1 cellular context compared by ENCODE assay signal in the genomic region with DNA sequence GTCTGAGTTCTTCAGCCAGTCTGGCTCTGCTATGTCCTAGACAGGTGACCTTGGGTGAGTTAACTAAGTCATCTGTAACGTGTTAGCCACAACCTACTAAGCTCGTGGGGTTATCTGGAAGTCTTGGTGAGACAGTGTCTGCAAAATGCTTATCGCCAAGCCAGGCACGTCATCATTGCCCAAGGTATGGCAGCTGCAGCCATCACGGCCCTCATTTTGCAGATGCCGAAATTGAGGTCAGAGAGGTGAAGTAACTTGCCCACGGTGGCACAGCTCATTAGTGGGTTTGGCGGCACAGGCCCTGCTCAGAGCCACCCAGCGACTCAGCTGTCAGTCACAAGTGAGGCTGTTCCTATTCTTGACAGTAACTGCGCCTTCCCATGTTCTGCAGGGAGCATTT.
TF ChIP-seq lines count a peak whose summit lies in the region.

No MANE protein-coding gene starts in this region.

TF ChIP-seq in K562, 482 proteins besides CTCF, POLR2A, EP300 and RAD21 (continued from another document and continues in another):
- TF ChIP-seq, protein P1, sequence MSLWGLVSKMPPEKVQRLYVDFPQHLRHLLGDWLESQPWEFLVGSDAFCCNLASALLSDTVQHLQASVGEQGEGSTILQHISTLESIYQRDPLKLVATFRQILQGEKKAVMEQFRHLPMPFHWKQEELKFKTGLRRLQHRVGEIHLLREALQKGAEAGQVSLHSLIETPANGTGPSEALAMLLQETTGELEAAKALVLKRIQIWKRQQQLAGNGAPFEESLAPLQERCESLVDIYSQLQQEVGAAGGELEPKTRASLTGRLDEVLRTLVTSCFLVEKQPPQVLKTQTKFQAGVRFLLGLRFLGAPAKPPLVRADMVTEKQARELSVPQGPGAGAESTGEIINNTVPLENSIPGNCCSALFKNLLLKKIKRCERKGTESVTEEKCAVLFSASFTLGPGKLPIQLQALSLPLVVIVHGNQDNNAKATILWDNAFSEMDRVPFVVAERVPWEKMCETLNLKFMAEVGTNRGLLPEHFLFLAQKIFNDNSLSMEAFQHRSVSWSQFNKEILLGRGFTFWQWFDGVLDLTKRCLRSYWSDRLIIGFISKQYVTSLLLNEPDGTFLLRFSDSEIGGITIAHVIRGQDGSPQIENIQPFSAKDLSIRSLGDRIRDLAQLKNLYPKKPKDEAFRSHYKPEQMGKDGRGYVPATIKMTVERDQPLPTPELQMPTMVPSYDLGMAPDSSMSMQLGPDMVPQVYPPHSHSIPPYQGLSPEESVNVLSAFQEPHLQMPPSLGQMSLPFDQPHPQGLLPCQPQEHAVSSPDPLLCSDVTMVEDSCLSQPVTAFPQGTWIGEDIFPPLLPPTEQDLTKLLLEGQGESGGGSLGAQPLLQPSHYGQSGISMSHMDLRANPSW (CRISPR knock-in tag; IDR thresholded peaks at IDR 0.05): no peak
- no peak for TF ChIP-seq SMAD2 (IDR thresholded peaks at IDR 0.05; ENCODE audit: low read depth, low read length)
- TF ChIP-seq, protein P2, sequence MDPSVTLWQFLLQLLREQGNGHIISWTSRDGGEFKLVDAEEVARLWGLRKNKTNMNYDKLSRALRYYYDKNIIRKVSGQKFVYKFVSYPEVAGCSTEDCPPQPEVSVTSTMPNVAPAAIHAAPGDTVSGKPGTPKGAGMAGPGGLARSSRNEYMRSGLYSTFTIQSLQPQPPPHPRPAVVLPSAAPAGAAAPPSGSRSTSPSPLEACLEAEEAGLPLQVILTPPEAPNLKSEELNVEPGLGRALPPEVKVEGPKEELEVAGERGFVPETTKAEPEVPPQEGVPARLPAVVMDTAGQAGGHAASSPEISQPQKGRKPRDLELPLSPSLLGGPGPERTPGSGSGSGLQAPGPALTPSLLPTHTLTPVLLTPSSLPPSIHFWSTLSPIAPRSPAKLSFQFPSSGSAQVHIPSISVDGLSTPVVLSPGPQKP (CRISPR knock-in tag; IDR thresholded peaks at IDR 0.05): no peak
- TF ChIP-seq, protein P3, sequence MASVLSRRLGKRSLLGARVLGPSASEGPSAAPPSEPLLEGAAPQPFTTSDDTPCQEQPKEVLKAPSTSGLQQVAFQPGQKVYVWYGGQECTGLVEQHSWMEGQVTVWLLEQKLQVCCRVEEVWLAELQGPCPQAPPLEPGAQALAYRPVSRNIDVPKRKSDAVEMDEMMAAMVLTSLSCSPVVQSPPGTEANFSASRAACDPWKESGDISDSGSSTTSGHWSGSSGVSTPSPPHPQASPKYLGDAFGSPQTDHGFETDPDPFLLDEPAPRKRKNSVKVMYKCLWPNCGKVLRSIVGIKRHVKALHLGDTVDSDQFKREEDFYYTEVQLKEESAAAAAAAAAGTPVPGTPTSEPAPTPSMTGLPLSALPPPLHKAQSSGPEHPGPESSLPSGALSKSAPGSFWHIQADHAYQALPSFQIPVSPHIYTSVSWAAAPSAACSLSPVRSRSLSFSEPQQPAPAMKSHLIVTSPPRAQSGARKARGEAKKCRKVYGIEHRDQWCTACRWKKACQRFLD (CRISPR knock-in tag; IDR thresholded peaks at IDR 0.05): no peak
- no peak for TF ChIP-seq HSF4 (CRISPR knock-in tag; IDR thresholded peaks at IDR 0.05; ENCODE audit: borderline replicate concordance)
- TF ChIP-seq, protein P4, sequence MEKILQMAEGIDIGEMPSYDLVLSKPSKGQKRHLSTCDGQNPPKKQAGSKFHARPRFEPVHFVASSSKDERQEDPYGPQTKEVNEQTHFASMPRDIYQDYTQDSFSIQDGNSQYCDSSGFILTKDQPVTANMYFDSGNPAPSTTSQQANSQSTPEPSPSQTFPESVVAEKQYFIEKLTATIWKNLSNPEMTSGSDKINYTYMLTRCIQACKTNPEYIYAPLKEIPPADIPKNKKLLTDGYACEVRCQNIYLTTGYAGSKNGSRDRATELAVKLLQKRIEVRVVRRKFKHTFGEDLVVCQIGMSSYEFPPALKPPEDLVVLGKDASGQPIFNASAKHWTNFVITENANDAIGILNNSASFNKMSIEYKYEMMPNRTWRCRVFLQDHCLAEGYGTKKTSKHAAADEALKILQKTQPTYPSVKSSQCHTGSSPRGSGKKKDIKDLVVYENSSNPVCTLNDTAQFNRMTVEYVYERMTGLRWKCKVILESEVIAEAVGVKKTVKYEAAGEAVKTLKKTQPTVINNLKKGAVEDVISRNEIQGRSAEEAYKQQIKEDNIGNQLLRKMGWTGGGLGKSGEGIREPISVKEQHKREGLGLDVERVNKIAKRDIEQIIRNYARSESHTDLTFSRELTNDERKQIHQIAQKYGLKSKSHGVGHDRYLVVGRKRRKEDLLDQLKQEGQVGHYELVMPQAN (IDR thresholded peaks at IDR 0.05; ENCODE audit: borderline replicate concordance): no peak
- no peak for TF ChIP-seq NCOA6 (IDR thresholded peaks at IDR 0.05)
- peak; percentile 67 for TF ChIP-seq ZFP36 (IDR thresholded peaks at IDR 0.05; ENCODE audit: low read depth, low read length, partially characterized antibody)
- no peak for TF ChIP-seq SMARCE1 (IDR thresholded peaks at IDR 0.05)
- TF ChIP-seq ZNF143 (CRISPR knock-in tag; IDR thresholded peaks at IDR 0.05): no peak
- TF ChIP-seq POLR3A (IDR thresholded peaks at IDR 0.05; ENCODE audit: borderline replicate concordance, extremely low read depth, insufficient read depth, insufficient read length): no peak
- TF ChIP-seq ZNF274 (IDR thresholded peaks at IDR 0.05; ENCODE audit: borderline replicate concordance, low read depth, low read length): no peak
- no peak for TF ChIP-seq GABPB1 (CRISPR knock-in tag; IDR thresholded peaks at IDR 0.05)
- no peak for TF ChIP-seq MCM5 (IDR thresholded peaks at IDR 0.05; ENCODE audit: low read depth)
- 0 out of 2 replicates have a peak, but pooled peaks have one; percentile 28 for TF ChIP-seq HDAC2 (IDR thresholded peaks at IDR 0.05)
- TF ChIP-seq RFX1 (IDR thresholded peaks at IDR 0.05): no peak
- TF ChIP-seq, protein P5, sequence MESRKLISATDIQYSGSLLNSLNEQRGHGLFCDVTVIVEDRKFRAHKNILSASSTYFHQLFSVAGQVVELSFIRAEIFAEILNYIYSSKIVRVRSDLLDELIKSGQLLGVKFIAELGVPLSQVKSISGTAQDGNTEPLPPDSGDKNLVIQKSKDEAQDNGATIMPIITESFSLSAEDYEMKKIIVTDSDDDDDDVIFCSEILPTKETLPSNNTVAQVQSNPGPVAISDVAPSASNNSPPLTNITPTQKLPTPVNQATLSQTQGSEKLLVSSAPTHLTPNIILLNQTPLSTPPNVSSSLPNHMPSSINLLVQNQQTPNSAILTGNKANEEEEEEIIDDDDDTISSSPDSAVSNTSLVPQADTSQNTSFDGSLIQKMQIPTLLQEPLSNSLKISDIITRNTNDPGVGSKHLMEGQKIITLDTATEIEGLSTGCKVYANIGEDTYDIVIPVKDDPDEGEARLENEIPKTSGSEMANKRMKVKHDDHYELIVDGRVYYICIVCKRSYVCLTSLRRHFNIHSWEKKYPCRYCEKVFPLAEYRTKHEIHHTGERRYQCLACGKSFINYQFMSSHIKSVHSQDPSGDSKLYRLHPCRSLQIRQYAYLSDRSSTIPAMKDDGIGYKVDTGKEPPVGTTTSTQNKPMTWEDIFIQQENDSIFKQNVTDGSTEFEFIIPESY (CRISPR knock-in tag; IDR thresholded peaks at IDR 0.05): peak; percentile 64; the same call in 1 of the 2 replicates
- TF ChIP-seq SRSF7 (optimal IDR thresholded peaks at IDR 0.05; ENCODE audit: low read depth, low read length): no peak
- TF ChIP-seq ZNF174 (CRISPR knock-in tag; IDR thresholded peaks at IDR 0.05): no peak
- TF ChIP-seq, protein P6, sequence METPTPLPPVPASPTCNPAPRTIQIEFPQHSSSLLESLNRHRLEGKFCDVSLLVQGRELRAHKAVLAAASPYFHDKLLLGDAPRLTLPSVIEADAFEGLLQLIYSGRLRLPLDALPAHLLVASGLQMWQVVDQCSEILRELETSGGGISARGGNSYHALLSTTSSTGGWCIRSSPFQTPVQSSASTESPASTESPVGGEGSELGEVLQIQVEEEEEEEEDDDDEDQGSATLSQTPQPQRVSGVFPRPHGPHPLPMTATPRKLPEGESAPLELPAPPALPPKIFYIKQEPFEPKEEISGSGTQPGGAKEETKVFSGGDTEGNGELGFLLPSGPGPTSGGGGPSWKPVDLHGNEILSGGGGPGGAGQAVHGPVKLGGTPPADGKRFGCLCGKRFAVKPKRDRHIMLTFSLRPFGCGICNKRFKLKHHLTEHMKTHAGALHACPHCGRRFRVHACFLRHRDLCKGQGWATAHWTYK (CRISPR knock-in tag; IDR thresholded peaks at IDR 0.05): no peak
- TF ChIP-seq HDAC1 (IDR thresholded peaks at IDR 0.05): 0 out of 4 replicates have a peak, but pooled peaks of 1 of the 2 experiments have one; percentile 13
- TF ChIP-seq, protein P7, sequence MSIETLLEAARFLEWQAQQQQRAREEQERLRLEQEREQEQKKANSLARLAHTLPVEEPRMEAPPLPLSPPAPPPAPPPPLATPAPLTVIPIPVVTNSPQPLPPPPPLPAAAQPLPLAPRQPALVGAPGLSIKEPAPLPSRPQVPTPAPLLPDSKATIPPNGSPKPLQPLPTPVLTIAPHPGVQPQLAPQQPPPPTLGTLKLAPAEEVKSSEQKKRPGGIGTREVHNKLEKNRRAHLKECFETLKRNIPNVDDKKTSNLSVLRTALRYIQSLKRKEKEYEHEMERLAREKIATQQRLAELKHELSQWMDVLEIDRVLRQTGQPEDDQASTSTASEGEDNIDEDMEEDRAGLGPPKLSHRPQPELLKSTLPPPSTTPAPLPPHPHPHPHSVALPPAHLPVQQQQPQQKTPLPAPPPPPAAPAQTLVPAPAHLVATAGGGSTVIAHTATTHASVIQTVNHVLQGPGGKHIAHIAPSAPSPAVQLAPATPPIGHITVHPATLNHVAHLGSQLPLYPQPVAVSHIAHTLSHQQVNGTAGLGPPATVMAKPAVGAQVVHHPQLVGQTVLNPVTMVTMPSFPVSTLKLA (conservative IDR thresholded peaks at IDR 0.05): no peak
- no peak for TF ChIP-seq GTF2A2 (tag; IDR thresholded peaks at IDR 0.05)
- no peak for TF ChIP-seq SUPT5H (IDR thresholded peaks at IDR 0.05)
- TF ChIP-seq KDM1A (IDR thresholded peaks at IDR 0.05): peak in 1 of 2 experiments; percentile 18; a peak in 1 of 4 replicates
- TF ChIP-seq RBM25 (IDR thresholded peaks at IDR 0.05; ENCODE audit: low read depth, low read length, severe bottlenecking): peak; percentile 43
- TF ChIP-seq SIN3B (IDR thresholded peaks at IDR 0.05; ENCODE audit: low read depth): no peak
- TF ChIP-seq BRD4 (IDR thresholded peaks at IDR 0.05): no peak
- TF ChIP-seq, protein P8, sequence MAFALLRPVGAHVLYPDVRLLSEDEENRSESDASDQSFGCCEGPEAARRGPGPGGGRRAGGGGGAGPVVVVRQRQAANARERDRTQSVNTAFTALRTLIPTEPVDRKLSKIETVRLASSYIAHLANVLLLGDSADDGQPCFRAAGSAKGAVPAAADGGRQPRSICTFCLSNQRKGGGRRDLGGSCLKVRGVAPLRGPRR (CRISPR knock-in tag; IDR thresholded peaks at IDR 0.05): no peak
- no peak for TF ChIP-seq WHSC1 (IDR thresholded peaks at IDR 0.05; ENCODE audit: low read length)
- no peak for TF ChIP-seq ATF7 (IDR thresholded peaks at IDR 0.05)
- TF ChIP-seq, protein P9, sequence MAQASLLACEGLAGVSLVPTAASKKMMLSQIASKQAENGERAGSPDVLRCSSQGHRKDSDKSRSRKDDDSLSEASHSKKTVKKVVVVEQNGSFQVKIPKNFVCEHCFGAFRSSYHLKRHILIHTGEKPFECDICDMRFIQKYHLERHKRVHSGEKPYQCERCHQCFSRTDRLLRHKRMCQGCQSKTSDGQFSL (CRISPR knock-in tag; IDR thresholded peaks at IDR 0.05): no peak
- TF ChIP-seq, protein P9 (tag; IDR thresholded peaks at IDR 0.05): no peak
- no peak for TF ChIP-seq SIN3A (IDR thresholded peaks at IDR 0.05; ENCODE audit: borderline replicate concordance in 2 of 2, control insufficient read depth in 1 of 2, low read depth in 2 of 2, low read length in 2 of 2)
- no peak for TF ChIP-seq NR3C1 (CRISPR knock-in tag; IDR thresholded peaks at IDR 0.05)
- TF ChIP-seq BHLHE40 (IDR thresholded peaks at IDR 0.05; ENCODE audit: low read length): no peak
- TF ChIP-seq RBM15 (IDR thresholded peaks at IDR 0.05; ENCODE audit: insufficient read depth, low read length): no peak
- no peak for TF ChIP-seq ZFP1 (CRISPR knock-in tag; IDR thresholded peaks at IDR 0.05)
- TF ChIP-seq CREM (IDR thresholded peaks at IDR 0.05; ENCODE audit: low read depth): peak; percentile 54; the same call in 1 of the 2 replicates
- TF ChIP-seq BRCA1 (IDR thresholded peaks at IDR 0.05): no peak
- TF ChIP-seq BRCA1 (CRISPR knock-in tag; IDR thresholded peaks at IDR 0.05): no peak
- no peak for TF ChIP-seq SNIP1 (IDR thresholded peaks at IDR 0.05; ENCODE audit: low read depth)
- peak; percentile 83 for TF ChIP-seq BCOR (IDR thresholded peaks at IDR 0.05)
- TF ChIP-seq ZNF551 (CRISPR knock-in tag; IDR thresholded peaks at IDR 0.05): no peak
- no peak for TF ChIP-seq U2AF2 (optimal IDR thresholded peaks at IDR 0.05; ENCODE audit: low read depth, low read length)
- TF ChIP-seq BRD9 (IDR thresholded peaks at IDR 0.05; ENCODE audit: low read depth, partially characterized antibody): peak; percentile 27
- TF ChIP-seq CHD1 (IDR thresholded peaks at IDR 0.05; ENCODE audit: low read length): no peak
- TF ChIP-seq ZKSCAN1 (IDR thresholded peaks at IDR 0.05; ENCODE audit: low read depth, low read length): 0 out of 2 replicates have a peak, but pooled peaks have one; percentile 45
- TF ChIP-seq, protein P10, sequence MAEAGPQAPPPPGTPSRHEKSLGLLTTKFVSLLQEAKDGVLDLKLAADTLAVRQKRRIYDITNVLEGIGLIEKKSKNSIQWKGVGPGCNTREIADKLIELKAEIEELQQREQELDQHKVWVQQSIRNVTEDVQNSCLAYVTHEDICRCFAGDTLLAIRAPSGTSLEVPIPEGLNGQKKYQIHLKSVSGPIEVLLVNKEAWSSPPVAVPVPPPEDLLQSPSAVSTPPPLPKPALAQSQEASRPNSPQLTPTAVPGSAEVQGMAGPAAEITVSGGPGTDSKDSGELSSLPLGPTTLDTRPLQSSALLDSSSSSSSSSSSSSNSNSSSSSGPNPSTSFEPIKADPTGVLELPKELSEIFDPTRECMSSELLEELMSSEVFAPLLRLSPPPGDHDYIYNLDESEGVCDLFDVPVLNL (CRISPR knock-in tag; IDR thresholded peaks at IDR 0.05; ENCODE audit: low read depth): no peak
- TF ChIP-seq MECOM (CRISPR knock-in tag; IDR thresholded peaks at IDR 0.05): no peak
- TF ChIP-seq CBFA2T3 (IDR thresholded peaks at IDR 0.05): 0 out of 2 replicates have a peak, but pooled peaks have one; percentile 28
- no peak for TF ChIP-seq MEIS2 (IDR thresholded peaks at IDR 0.05; ENCODE audit: partially characterized antibody)
- TF ChIP-seq, protein P11, sequence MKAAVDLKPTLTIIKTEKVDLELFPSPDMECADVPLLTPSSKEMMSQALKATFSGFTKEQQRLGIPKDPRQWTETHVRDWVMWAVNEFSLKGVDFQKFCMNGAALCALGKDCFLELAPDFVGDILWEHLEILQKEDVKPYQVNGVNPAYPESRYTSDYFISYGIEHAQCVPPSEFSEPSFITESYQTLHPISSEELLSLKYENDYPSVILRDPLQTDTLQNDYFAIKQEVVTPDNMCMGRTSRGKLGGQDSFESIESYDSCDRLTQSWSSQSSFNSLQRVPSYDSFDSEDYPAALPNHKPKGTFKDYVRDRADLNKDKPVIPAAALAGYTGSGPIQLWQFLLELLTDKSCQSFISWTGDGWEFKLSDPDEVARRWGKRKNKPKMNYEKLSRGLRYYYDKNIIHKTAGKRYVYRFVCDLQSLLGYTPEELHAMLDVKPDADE (conservative IDR thresholded peaks at IDR 0.05; ENCODE audit: control insufficient read depth, low read depth, low read length): no peak
- no peak for TF ChIP-seq EGR1 (conservative IDR thresholded peaks at IDR 0.05)
- TF ChIP-seq FOXK2 (conservative IDR thresholded peaks at IDR 0.05 in 1 of 2, IDR thresholded peaks at IDR 0.05 in 1 of 2; ENCODE audit: low read depth in 2 of 2): no peak
